In the genomic region with DNA sequence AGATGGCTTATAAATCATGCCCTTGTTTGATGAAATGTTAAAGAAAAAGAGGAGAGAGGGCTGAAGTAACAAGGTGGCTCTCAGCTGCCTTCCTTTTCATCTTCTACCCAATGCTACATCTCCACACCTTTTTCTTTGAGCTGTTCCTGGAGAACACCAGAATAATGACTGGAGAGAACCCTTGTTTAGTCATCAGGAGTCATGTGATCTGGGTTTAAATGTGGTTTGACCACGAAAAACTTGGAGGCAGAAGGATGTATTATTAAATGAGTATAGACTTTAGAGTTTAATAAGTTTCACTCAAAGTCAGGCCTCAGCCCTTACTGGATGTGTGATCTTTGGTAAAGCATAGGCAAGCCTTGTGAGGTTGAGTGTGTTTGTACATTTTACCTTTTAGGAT, we compare ENCODE assay signal across 8 cellular contexts.
DNase-seq lines count a peak whose midpoint lies in the region; ATAC-seq lines count a peak whose summit lies in the region.

No MANE protein-coding gene starts in this region.

- peaks cover 48% of the 10 kb centered on the region for H3K4me1 Mint-ChIP-seq in activated T-cell treated with anti-CD3 and anti-CD28 coated beads, Interleukin-2, amount 50 U/mL, for 24 hours (ENCODE audit: low read depth)
- peaks cover 22% of the 10 kb centered on the region for H3K4me1 Mint-ChIP-seq in activated naive CD8-positive, alpha-beta T cell (ENCODE audit: low read depth)

- ATAC-seq in HG03457 (IDR thresholded peaks at IDR 0.05; ENCODE audit: unreplicated experiment): peak; percentile 10
- ATAC-seq in stimulated activated naive CD8-positive, alpha-beta T cell treated with anti-CD3 and anti-CD28 coated beads, Interleukin-15, Interleukin-2, amounts not matched to agents 100 U/mL and 50 U/mL, for 24 hours: peak; percentile 56

- DNase-seq in activated T-cell treated with anti-CD3 and anti-CD28 coated beads, Interleukin-2, amount 50 U/mL, for 24 hours: no peak
- no peak for DNase-seq in activated T-cell treated with anti-CD3 and anti-CD28 coated beads, Interleukin-2, amount 50 U/mL, for 48 hours
- DNase-seq in stimulated activated naive CD8-positive, alpha-beta T cell treated with anti-CD3 and anti-CD28 coated beads, Interleukin-15, Interleukin-2, amounts not matched to agents 100 U/mL and 50 U/mL, for 24 hours: no peak
- no peak for DNase-seq in stimulated activated CD8-positive, alpha-beta memory T cell treated with anti-CD3 and anti-CD28 coated beads, Interleukin-4, amount 100 ng/mL, for 48 hours
- DNase-seq in NCI-H2029 treated with DMSO at 0.1 percent for 48 hours (lab: John Stamatoyannopoulos, UW): no peak
- no peak for DNase-seq in stimulated activated CD4-positive, alpha-beta T cell treated with anti-CD3 and anti-CD28 coated beads, Interleukin-4, amount 100 ng/mL, for 4 hours

- peak overlapping the region; percentile 96 for H3K27ac Mint-ChIP-seq in activated T-cell treated with anti-CD3 and anti-CD28 coated beads, Interleukin-2, amount 50 U/mL, for 24 hours
- H3K27ac Mint-ChIP-seq in activated naive CD8-positive, alpha-beta T cell: peak overlapping the region; percentile 78

- peak overlapping the region; percentile 60 for H3K4me3 Mint-ChIP-seq in activated T-cell treated with anti-CD3 and anti-CD28 coated beads, Interleukin-2, amount 50 U/mL, for 24 hours
- H3K4me3 Mint-ChIP-seq in activated naive CD8-positive, alpha-beta T cell: peak overlapping the region; percentile 57

- H3K27me3 Mint-ChIP-seq in activated T-cell treated with anti-CD3 and anti-CD28 coated beads, Interleukin-2, amount 50 U/mL, for 24 hours: no peaks in the 10 kb centered on the region
- no peaks in the 10 kb centered on the region for H3K27me3 Mint-ChIP-seq in activated naive CD8-positive, alpha-beta T cell

- peaks cover 3% of the 10 kb centered on the region for H3K9me3 Mint-ChIP-seq in activated T-cell treated with anti-CD3 and anti-CD28 coated beads, Interleukin-2, amount 50 U/mL, for 24 hours
- no peaks in the 10 kb centered on the region for H3K9me3 Mint-ChIP-seq in activated naive CD8-positive, alpha-beta T cell (ENCODE audit: low read depth)

- no peaks in the 10 kb centered on the region for H3K36me3 Mint-ChIP-seq in activated T-cell treated with anti-CD3 and anti-CD28 coated beads, Interleukin-2, amount 50 U/mL, for 24 hours (ENCODE audit: low read depth)
- H3K36me3 Mint-ChIP-seq in activated naive CD8-positive, alpha-beta T cell: peaks cover 3% of the 10 kb centered on the region
